Comparison of ENCODE assay signal across 19 cellular contexts in the genomic region with DNA sequence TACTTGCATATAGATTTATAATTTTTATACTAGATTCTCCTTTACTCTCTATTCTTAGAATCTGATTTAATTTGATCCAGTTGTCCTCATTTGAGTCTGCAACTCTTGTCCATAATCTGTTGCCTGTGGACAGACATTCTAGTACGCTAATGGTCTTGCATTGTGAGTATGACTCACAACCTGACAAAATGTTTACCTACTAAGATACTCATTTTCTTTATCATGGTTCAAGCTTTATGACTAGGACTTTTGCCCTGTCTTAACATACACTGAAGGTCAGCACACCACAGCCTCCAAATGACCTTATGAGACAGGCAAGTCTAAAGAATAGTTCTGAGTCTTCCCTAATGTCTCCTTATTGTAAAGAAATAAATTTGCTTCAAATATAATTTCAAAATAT.
A peak's percentile ranks its signal among the peaks of the same experiment; 100 is the strongest.
DNase-seq lines count a peak whose midpoint lies in the region; ATAC-seq and TF ChIP-seq lines count a peak whose summit lies in the region.
"Had no signal": no experiment of that assay in that cellular context is flagged by ENCODE, and none has a peak within 500 bp of the region (broad histone marks: within the 10 kb centered on the region; RNA-seq: fewer than 3 reads in every experiment).

No MANE protein-coding gene starts in this region.

- ATAC-seq in HG03159 (IDR thresholded peaks at IDR 0.05; ENCODE audit: unreplicated experiment), result no peak
- ATAC-seq: CD8-positive, alpha-beta T cell had no signal

- 44% methylated on average over 1 of the region's 1 CpG for WGBS in hepatocyte (ENCODE audit: low lambda C conversion rate, missing lambda C conversion rate)

- no peaks in the 10 kb centered on the region for H4K20me1 ChIP-seq in hepatocyte (ENCODE audit: insufficient read depth, poor library complexity, severe bottlenecking)
- H4K20me1 ChIP-seq: BLaER1 had no signal

- no peak for TF ChIP-seq CTCF in hepatocyte (IDR thresholded peaks at IDR 0.05; ENCODE audit: poor library complexity)

- DNase-seq in DMS53 (lab: John Stamatoyannopoulos, UW) (peak; percentile 54), NCI-H69 (lab: John Stamatoyannopoulos, UW) (peak; percentile 31), RKO (ENCODE audit: low spot score) (peak; percentile 2), hepatocyte (ENCODE audit: low spot score) (peak; percentile 37), DMS153 treated with DMSO at 0.1 percent for 48 hours (lab: John Stamatoyannopoulos, UW; ENCODE audit: unreplicated experiment) (no peak), medulla oblongata (ENCODE audit: extremely low spot score) (no peak), NOMO-1 treated with dmso at 0.1 percent for 144 hours (lab: John Stamatoyannopoulos, UW; ENCODE audit: unreplicated experiment) (no peak)
- DNase-seq: Caco-2; CD4-positive, CD25-positive, alpha-beta regulatory T cell; CD8-positive, alpha-beta T cell; DMS153; DND-41; GOT3; HFFc6 had no signal

- no peak overlapping the region for H2AFZ ChIP-seq in hepatocyte

- H3K4me1 ChIP-seq in hepatocyte (ENCODE audit: insufficient read depth), result no peaks in the 10 kb centered on the region
- H3K4me1 ChIP-seq: BLaER1, Caco-2 had no signal

- no peak overlapping the region for H3K4me2 ChIP-seq in hepatocyte
- H3K4me2 ChIP-seq: BLaER1 had no signal

- no peaks in the 10 kb centered on the region for H3K36me3 ChIP-seq in hepatocyte (replicated peaks; ENCODE audit: insufficient read depth, low read depth)
- H3K36me3 ChIP-seq: BLaER1, HAP-1 had no signal

- H3K27me3 ChIP-seq in hepatocyte, result no peaks in the 10 kb centered on the region
- H3K27me3 ChIP-seq: BLaER1 had no signal

- no peaks in the 10 kb centered on the region for H3K9me3 ChIP-seq in hepatocyte (ENCODE audit: low read depth)
- H3K9me3 ChIP-seq: Caco-2, HAP-1 had no signal

- peak overlapping the region; percentile 63 for H3K27ac ChIP-seq in hepatocyte
- H3K27ac ChIP-seq: 22Rv1, BLaER1, C4-2B had no signal

- H3K9me2 ChIP-seq in hepatocyte (replicated peaks; ENCODE audit: insufficient read depth), result no peaks in the 10 kb centered on the region

- no peak overlapping the region for H3K4me3 ChIP-seq in hepatocyte
- H3K4me3 ChIP-seq: BLaER1, HAP-1 had no signal

- no peaks in the 10 kb centered on the region for H3K79me2 ChIP-seq in hepatocyte

Comparison
In these comparisons a context has a peak if more than half of its experiments do, and no peak if none do; other contexts are left out.
1. DNase-seq: peak in DMS53 (single experiment), NCI-H69 (single experiment), RKO (single experiment) and hepatocyte (single experiment); none in DMS153 treated with DMSO at 0.1 percent for 48 hours (single experiment), medulla oblongata (single experiment) and NOMO-1 treated with dmso at 0.1 percent for 144 hours (single experiment).